Comparison of ENCODE assay signal across 9 cellular contexts in the genomic region with DNA sequence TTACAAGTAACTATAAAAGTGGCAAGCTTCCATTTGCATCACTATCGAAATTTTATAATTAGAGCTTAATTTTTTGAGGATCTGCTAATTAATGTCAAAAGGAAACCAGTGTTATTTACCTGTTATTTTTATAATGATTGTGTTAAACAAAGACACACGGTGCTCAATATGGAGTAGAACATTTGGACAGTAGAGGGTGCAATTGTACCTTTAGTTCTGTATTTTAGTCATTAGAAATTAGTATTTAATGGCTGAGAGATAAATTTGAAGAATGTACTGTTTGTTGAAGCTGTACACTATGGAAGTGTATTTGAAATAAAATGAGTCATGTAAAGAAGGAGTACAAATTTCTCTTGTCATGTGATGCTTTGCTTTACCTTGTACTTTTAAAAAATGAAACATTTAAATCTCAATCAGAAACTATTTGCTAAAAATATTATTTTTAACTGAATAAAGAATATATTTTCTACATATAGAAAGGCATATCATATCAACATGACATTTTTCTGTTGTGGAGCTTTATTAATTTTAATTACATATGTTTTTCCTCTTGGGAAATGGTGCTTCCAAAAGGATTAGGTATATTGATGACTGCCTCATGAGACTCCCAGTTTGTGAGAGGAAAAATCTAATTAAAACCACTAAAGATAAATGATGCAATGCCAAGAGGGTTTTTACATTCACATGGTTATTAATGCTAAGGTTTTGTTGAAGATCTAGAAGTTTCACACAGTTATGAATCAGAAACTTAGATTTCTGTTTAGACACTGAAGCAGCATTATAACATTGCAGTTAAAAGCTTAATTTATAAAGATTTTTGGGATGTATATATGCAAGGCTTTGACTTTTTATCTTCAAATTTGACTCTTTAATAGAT. TPM values are rescaled to one million over a fixed set of nuclear protein-coding genes. Genes with fewer than 3 reads are reported as not detected.
A peak's percentile ranks its signal among the peaks of the same experiment; 100 is the strongest.
DNase-seq lines count a peak whose midpoint lies in the region; ATAC-seq and TF ChIP-seq lines count a peak whose summit lies in the region.
"Had no signal": no experiment of that assay in that cellular context is flagged by ENCODE, and none has a peak within 500 bp of the region (broad histone marks: within the 10 kb centered on the region; RNA-seq: fewer than 3 reads in every experiment).

No MANE protein-coding gene starts in this region.

- no peaks in the 10 kb centered on the region for H3K9me3 ChIP-seq in ascending aorta

- H3K9me3 Mint-ChIP-seq in activated naive CD8-positive, alpha-beta T cell treated with anti-CD3 and anti-CD28 coated beads, Interleukin-2, amount 50 U/mL, for 24 hours, result no peaks in the 10 kb centered on the region
- H3K9me3 Mint-ChIP-seq: activated naive CD8-positive, alpha-beta T cell treated with anti-CD3 and anti-CD28 coated beads, Interleukin-2, amount 10 ng/mL, durations not matched to agents 7 days and 5 days had no signal

- H3K27me3 Mint-ChIP-seq in activated naive CD8-positive, alpha-beta T cell treated with anti-CD3 and anti-CD28 coated beads, Interleukin-2, amount 50 U/mL, for 24 hours, result no peaks in the 10 kb centered on the region

- no peak overlapping the region for H3K27ac Mint-ChIP-seq in activated naive CD8-positive, alpha-beta T cell treated with anti-CD3 and anti-CD28 coated beads, Interleukin-2, amount 50 U/mL, for 24 hours
- H3K27ac Mint-ChIP-seq: activated naive CD8-positive, alpha-beta T cell treated with anti-CD3 and anti-CD28 coated beads, Interleukin-2, amount 10 ng/mL, durations not matched to agents 7 days and 5 days had no signal

- H3K4me3 Mint-ChIP-seq in activated naive CD8-positive, alpha-beta T cell treated with anti-CD3 and anti-CD28 coated beads, Interleukin-2, amount 50 U/mL, for 24 hours, result no peak overlapping the region
- H3K4me3 Mint-ChIP-seq: activated naive CD8-positive, alpha-beta T cell treated with anti-CD3 and anti-CD28 coated beads, Interleukin-2, amount 10 ng/mL, durations not matched to agents 7 days and 5 days had no signal

- ATAC-seq in HG02981 (IDR thresholded peaks at IDR 0.05; ENCODE audit: unreplicated experiment) (peak; percentile 44), GM18858 (IDR thresholded peaks at IDR 0.05; ENCODE audit: unreplicated experiment) (no peak), GM19452 (IDR thresholded peaks at IDR 0.05; ENCODE audit: unreplicated experiment) (no peak)
- ATAC-seq in activated naive CD8-positive, alpha-beta T cell treated with anti-CD3 and anti-CD28 coated beads, Interleukin-2, amount 50 U/mL, for 24 hours, result no peak

- CTCF ChIA-PET in AG04449 (lab: Yijun Ruan, JAX), result interaction anchor here (0.7 to 4.5 kb wide), 57 partner anchors 8 to 1152 kb away, joined by 3 to 62 read pairs (median 4); a partner anchor contains a TSS

- DNase-seq in AG04449 (ENCODE audit: low read depth, low spot score) (peak; percentile 23), ascending aorta (ENCODE audit: low spot score in 2 of 2) (no peak), kidney epithelial cell (ENCODE audit: low read depth) (no peak), islet precursor cell (no peak)
- DNase-seq in activated naive CD8-positive, alpha-beta T cell treated with anti-CD3 and anti-CD28 coated beads, Interleukin-2, amount 50 U/mL, for 24 hours, result no peak
- DNase-seq: activated naive CD8-positive, alpha-beta T cell treated with anti-CD3 and anti-CD28 coated beads, Interleukin-2, amount 10 ng/mL, durations not matched to agents 7 days and 5 days had no signal

- H3K27ac ChIP-seq in ascending aorta, result no peak overlapping the region

- intact Hi-C loops in ascending aorta (cut with DNase I), result no loop called here

- H3K27me3 ChIP-seq in ascending aorta, result no peaks in the 10 kb centered on the region
- H3K27me3 ChIP-seq in kidney epithelial cell (ENCODE audit: control insufficient read depth, insufficient read depth, low read length), result no peaks in the 10 kb centered on the region

- POLR2A ChIA-PET in AG04449 (lab: Yijun Ruan, JAX), result no interaction called here

- peaks cover 0 to 12% of the 10 kb centered on the region in 2 donors for H3K4me1 ChIP-seq in ascending aorta

- H3K36me3 Mint-ChIP-seq in activated naive CD8-positive, alpha-beta T cell treated with anti-CD3 and anti-CD28 coated beads, Interleukin-2, amount 50 U/mL, for 24 hours (ENCODE audit: low read depth), result no peaks in the 10 kb centered on the region
- H3K36me3 Mint-ChIP-seq: activated naive CD8-positive, alpha-beta T cell treated with anti-CD3 and anti-CD28 coated beads, Interleukin-2, amount 10 ng/mL, durations not matched to agents 7 days and 5 days had no signal

- no peak overlapping the region for H3K4me3 ChIP-seq in AG04449 (ENCODE audit: low read depth, low read length)
- H3K4me3 ChIP-seq in ascending aorta, result no peak overlapping the region
- no peak overlapping the region for H3K4me3 ChIP-seq in kidney epithelial cell (ENCODE audit: low read depth, low read length)

- peak; percentile 45 for TF ChIP-seq CTCF in AG04449 (IDR thresholded peaks at IDR 0.05; ENCODE audit: insufficient read depth, low read length, missing control alignments)
- peak; percentile 6 to 67 (median 51) for TF ChIP-seq CTCF in ascending aorta (IDR thresholded peaks at IDR 0.05)
- peak; percentile 41 for TF ChIP-seq CTCF in kidney epithelial cell (IDR thresholded peaks at IDR 0.05; ENCODE audit: insufficient read depth, low read length, poor library complexity, severe bottlenecking)

- no peaks in the 10 kb centered on the region for H3K4me1 Mint-ChIP-seq in activated naive CD8-positive, alpha-beta T cell treated with anti-CD3 and anti-CD28 coated beads, Interleukin-2, amount 50 U/mL, for 24 hours
- H3K4me1 Mint-ChIP-seq: activated naive CD8-positive, alpha-beta T cell treated with anti-CD3 and anti-CD28 coated beads, Interleukin-2, amount 10 ng/mL, durations not matched to agents 7 days and 5 days had no signal

- H3K36me3 ChIP-seq in ascending aorta (no peaks in the 10 kb centered on the region), kidney epithelial cell (ENCODE audit: control insufficient read depth, insufficient read depth, low read length) (no peaks in the 10 kb centered on the region)

RNA-seq across cellular contexts. Expression of a gene that starts 10.4 kb away (rescaled TPM):
- total RNA-seq in ascending aorta (50.2 TPM), kidney epithelial cell (1.3 and 2.6 TPM in 2 replicates)
- total RNA-seq: activated naive CD8-positive, alpha-beta T cell treated with anti-CD3 and anti-CD28 coated beads, Interleukin-2, amount 10 ng/mL, durations not matched to agents 7 days and 5 days had no signal

Comparison
In these comparisons a context has a peak if more than half of its experiments do, and no peak if none do; other contexts are left out.
1. RNA of a gene that starts 10.4 kb away (total RNA-seq): 50.2 TPM in ascending aorta (single experiment); 1.3 to 2.6 TPM in kidney epithelial cell; every median in the first group is over 10 times any median in the second.
2. Peak in every context shown above with its lines, with median percentiles within 50 percentile points of each other: CTCF ChIP-seq.